In genomic region chr11:63017306-63017974, GRCh38 we compare ENCODE assay signal across 19 cellular contexts. TPM values are rescaled to one million over a fixed set of nuclear protein-coding genes. Genes with fewer than 3 reads are reported as not detected.
DNase-seq lines count a peak whose midpoint lies in the region; TF ChIP-seq lines count a peak whose summit lies in the region.
"Had no signal": no experiment of that assay in that cellular context is flagged by ENCODE, and none has a peak within 500 bp of the region (broad histone marks: within the 10 kb centered on the region; RNA-seq: fewer than 3 reads in every experiment).

No MANE protein-coding gene starts in this region.

- TF ChIP-seq POLR2A in tibial nerve (IDR thresholded peaks at IDR 0.05): no peak

- no peak for TF ChIP-seq EP300 in tibial nerve (IDR thresholded peaks at IDR 0.05)

- no peaks in the 10 kb centered on the region for H3K9me3 ChIP-seq in BE2C
- H3K9me3 ChIP-seq in SJCRH30 (replicated peaks): no peaks in the 10 kb centered on the region
- H3K9me3 ChIP-seq in tibial nerve: no peaks in the 10 kb centered on the region
- H3K9me3 ChIP-seq: adrenal gland had no signal

- DNase-seq in BE2C (peak; percentile 69), LHCN-M2 (ENCODE audit: low read depth) (peak; percentile 29), SJCRH30 (peak; percentile 86 to 92), mesenteric fat pad (ENCODE audit: low spot score) (peak; percentile 55), SW480 (ENCODE audit: low spot score) (no peak), amniotic stem cell (lab: John Stamatoyannopoulos, UW) (no peak), tibial nerve (ENCODE audit: low spot score in 2 of 2) (no peak)
- DNase-seq in activated T-cell treated with anti-CD3 and anti-CD28 coated beads, Interleukin-2, amount 50 U/mL, for 24 hours: no peak
- DNase-seq: activated CD4-positive, alpha-beta T cell treated with anti-CD3 and anti-CD28 coated beads for 48 hours; activated T-cell treated with anti-CD3 and anti-CD28 coated beads, Interleukin-2, amount 50 U/mL, for 1 hour; adrenal gland; Calu3; left ventricle myocardium superior; PC-9 had no signal

- no peaks in the 10 kb centered on the region for H3K4me1 Mint-ChIP-seq in activated T-cell treated with anti-CD3 and anti-CD28 coated beads, Interleukin-2, amount 50 U/mL, for 24 hours (ENCODE audit: low read depth)

- H3K27ac ChIP-seq in SJCRH30: peak overlapping the region; percentile 28; the same call in 1 of the 2 replicates
- no peak overlapping the region for H3K27ac ChIP-seq in tibial nerve
- H3K27ac ChIP-seq: adrenal gland, PC-9 had no signal

- H3K27me3 ChIP-seq in BE2C (no peaks in the 10 kb centered on the region), SJCRH30 (no peaks in the 10 kb centered on the region), tibial nerve (peaks cover 0 to 6% of the 10 kb centered on the region in 2 donors)
- H3K27me3 ChIP-seq: adrenal gland had no signal

- H3K36me3 Mint-ChIP-seq in activated T-cell treated with anti-CD3 and anti-CD28 coated beads, Interleukin-2, amount 50 U/mL, for 24 hours (ENCODE audit: low read depth): no peaks in the 10 kb centered on the region
- H3K36me3 Mint-ChIP-seq: natural killer cell treated with Interleukin-12 subunit alpha and Interleukin-12 subunit beta and Interleukin-15 and Interleukin-18, amount 100 ng/mL, for 72 hours had no signal

- WGBS in tibial nerve, 2 donors: 43% methylated on average over 8 of the region's 8 CpGs

- H3K27ac Mint-ChIP-seq in activated T-cell treated with anti-CD3 and anti-CD28 coated beads, Interleukin-2, amount 50 U/mL, for 24 hours: no peak overlapping the region
- H3K27ac Mint-ChIP-seq: natural killer cell treated with Interleukin-12 subunit alpha and Interleukin-12 subunit beta and Interleukin-15 and Interleukin-18, amount 100 ng/mL, for 72 hours had no signal

- no peak overlapping the region for H3K4me3 Mint-ChIP-seq in activated T-cell treated with anti-CD3 and anti-CD28 coated beads, Interleukin-2, amount 50 U/mL, for 24 hours
- H3K4me3 Mint-ChIP-seq: natural killer cell treated with Interleukin-12 subunit alpha and Interleukin-12 subunit beta and Interleukin-15 and Interleukin-18, amount 100 ng/mL, for 72 hours had no signal

- no peak overlapping the region; the same call in 1 of the 2 replicates for H3K4me3 ChIP-seq in BE2C (ENCODE audit: low read depth, low read length)
- no peak overlapping the region for H3K4me3 ChIP-seq in SJCRH30
- H3K4me3 ChIP-seq in tibial nerve: no peak overlapping the region
- H3K4me3 ChIP-seq: adrenal gland, PC-9, smooth muscle cell had no signal

- peaks cover 15% of the 10 kb centered on the region for H3K27me3 Mint-ChIP-seq in activated T-cell treated with anti-CD3 and anti-CD28 coated beads, Interleukin-2, amount 50 U/mL, for 24 hours

- H3K4me1 ChIP-seq in BE2C: peaks cover 39% of the 10 kb centered on the region
- peaks cover 33% of the 10 kb centered on the region for H3K4me1 ChIP-seq in SJCRH30
- no peaks in the 10 kb centered on the region for H3K4me1 ChIP-seq in tibial nerve
- H3K4me1 ChIP-seq: adrenal gland had no signal

- H3K36me3 ChIP-seq in BE2C (no peaks in the 10 kb centered on the region), SJCRH30 (no peaks in the 10 kb centered on the region), tibial nerve (no peaks in the 10 kb centered on the region)
- H3K36me3 ChIP-seq: adrenal gland had no signal

- no peak for TF ChIP-seq CTCF in BE2C (IDR thresholded peaks at IDR 0.05; ENCODE audit: low read depth, low read length)
- no peak for TF ChIP-seq CTCF in tibial nerve (IDR thresholded peaks at IDR 0.05)

- no peaks in the 10 kb centered on the region for H3K9me3 Mint-ChIP-seq in activated T-cell treated with anti-CD3 and anti-CD28 coated beads, Interleukin-2, amount 50 U/mL, for 24 hours
- H3K9me3 Mint-ChIP-seq: natural killer cell treated with Interleukin-12 subunit alpha and Interleukin-12 subunit beta and Interleukin-15 and Interleukin-18, amount 100 ng/mL, for 72 hours had no signal

RNA-seq across cellular contexts. Expression of gene SLC22A8, which starts 1.8 kb away (rescaled TPM):
- not detected for polyA plus RNA-seq in BE2C (2012; ENCODE audit: insufficient read depth, insufficient read length, low read depth)
- total RNA-seq in LHCN-M2 (2014; rRNA removed) (not detected in 2 replicates), mesenteric fat pad (not detected), tibial nerve (not detected)
- not detected for polyA plus RNA-seq in LHCN-M2 (2012)
- not detected in 2 replicates for total RNA-seq in SJCRH30 (2014; rRNA removed; shearing (Covaris generic))
- total RNA-seq: adrenal gland; Calu3; H4; left ventricle myocardium superior; natural killer cell treated with Interleukin-12 subunit alpha and Interleukin-12 subunit beta and Interleukin-15 and Interleukin-18, amount 100 ng/mL, for 72 hours; PC-9; smooth muscle cell; T-helper 1 cell treated with Interleukin-12 subunit alpha and Interleukin-12 subunit beta and Interleukin-4 antibody, amounts not matched to agents 30 ng/mL and 1 ng/mL, for 36 hours had no signal
- polyA plus RNA-seq: adrenal gland, AG04450, smooth muscle cell had no signal

RNA-seq across cellular contexts. Expression of gene SLC22A6, which starts 32.7 kb away (rescaled TPM):
- not detected for polyA plus RNA-seq in BE2C (2012; ENCODE audit: insufficient read depth, insufficient read length, low read depth)
- total RNA-seq in LHCN-M2 (2014; rRNA removed): not detected in 2 replicates
- polyA plus RNA-seq in LHCN-M2 (2012): not detected
- not detected in 2 replicates for total RNA-seq in SJCRH30 (2014; rRNA removed; shearing (Covaris generic))
- not detected for total RNA-seq in mesenteric fat pad
- not detected for total RNA-seq in tibial nerve
- total RNA-seq: adrenal gland; Calu3; H4; left ventricle myocardium superior; natural killer cell treated with Interleukin-12 subunit alpha and Interleukin-12 subunit beta and Interleukin-15 and Interleukin-18, amount 100 ng/mL, for 72 hours; PC-9; smooth muscle cell; T-helper 1 cell treated with Interleukin-12 subunit alpha and Interleukin-12 subunit beta and Interleukin-4 antibody, amounts not matched to agents 30 ng/mL and 1 ng/mL, for 36 hours had no signal
- polyA plus RNA-seq: adrenal gland, AG04450, smooth muscle cell had no signal

Comparison
In these comparisons a context has a peak if more than half of its experiments do, and no peak if none do; other contexts are left out.
1. DNase-seq: peak in BE2C (single experiment), LHCN-M2 (single experiment), SJCRH30 (2 of 2) and mesenteric fat pad (single experiment); none in SW480 (single experiment), activated T-cell treated with anti-CD3 and anti-CD28 coated beads, Interleukin-2, amount 50 U/mL, for 24 hours (single experiment), amniotic stem cell (single experiment) and tibial nerve (0 of 2).